Comparison of ENCODE assay signal across 1 cellular context in genomic region chr12:126030573-126030972, GRCh38.
TF ChIP-seq lines count a peak whose summit lies in the region.

No MANE protein-coding gene starts in this region.

TF ChIP-seq in GM12878, 131 proteins besides CTCF, POLR2A, EP300 and RAD21 (continued from another document):
- no peak for TF ChIP-seq SMAD1 (IDR thresholded peaks at IDR 0.05; ENCODE audit: low read depth, partially characterized antibody)
- TF ChIP-seq SP1 (IDR thresholded peaks at IDR 0.05; ENCODE audit: low read depth, low read length), result no peak
- no peak for TF ChIP-seq POLR2AphosphoS5 (IDR thresholded peaks at IDR 0.05; ENCODE audit: low read length)
- TF ChIP-seq ATF2 (IDR thresholded peaks at IDR 0.05; ENCODE audit: low read length), result no peak
- no peak for TF ChIP-seq KLF5 (IDR thresholded peaks at IDR 0.05; ENCODE audit: partially characterized antibody)
- TF ChIP-seq LARP7 (IDR thresholded peaks at IDR 0.05), result no peak
- peak; percentile 13 for TF ChIP-seq MEF2B (IDR thresholded peaks at IDR 0.05; ENCODE audit: partially characterized antibody, poor library complexity, severe bottlenecking)
- peak; percentile 39; the same call in 1 of the 2 replicates for TF ChIP-seq MTA2 (IDR thresholded peaks at IDR 0.05; ENCODE audit: low read depth)
- peak; percentile 69 for TF ChIP-seq RELB (IDR thresholded peaks at IDR 0.05; ENCODE audit: low read depth)
- no peak for TF ChIP-seq NBN (IDR thresholded peaks at IDR 0.05)
- no peak for TF ChIP-seq ZNF384 (IDR thresholded peaks at IDR 0.05; ENCODE audit: borderline replicate concordance, low read depth, low read length)
- TF ChIP-seq IKZF2 (IDR thresholded peaks at IDR 0.05), result no peak
- TF ChIP-seq E4F1 (IDR thresholded peaks at IDR 0.05; ENCODE audit: borderline replicate concordance, partially characterized antibody), result no peak
- TF ChIP-seq SUZ12 (IDR thresholded peaks at IDR 0.05; ENCODE audit: unreplicated experiment), result no peak
- TF ChIP-seq IKZF1 (conservative IDR thresholded peaks at IDR 0.05), result peak; percentile 54; the same call in 1 of the 2 replicates
- no peak for TF ChIP-seq RUNX3 (IDR thresholded peaks at IDR 0.05; ENCODE audit: low read length)
- no peak for TF ChIP-seq E2F4 (IDR thresholded peaks at IDR 0.05; ENCODE audit: low read depth, low read length)
